ENCODE assay signal across 16 cellular contexts in genomic region chr12:75779891-75780501, GRCh38.
DNase-seq lines count a peak whose midpoint lies in the region; ATAC-seq and TF ChIP-seq lines count a peak whose summit lies in the region.
"Had no signal": no experiment of that assay in that cellular context is flagged by ENCODE, and none has a peak within 500 bp of the region (broad histone marks: within the 10 kb centered on the region; RNA-seq: fewer than 3 reads in every experiment).

No MANE protein-coding gene starts in this region.

- CTCF ChIA-PET in Calu3 (lab: Charles Lee), result no interaction called here

- H3K27me3 Mint-ChIP-seq in Calu3 (ENCODE audit: unreplicated experiment) (no peaks in the 10 kb centered on the region), nephron progenitor cell (ENCODE audit: low read depth, poor library complexity) (peaks cover under 1% of the 10 kb centered on the region)
- H3K27me3 Mint-ChIP-seq: central memory CD8-positive, alpha-beta T cell had no signal

- H3K27ac ChIP-seq in WERI-Rb-1, result no peak overlapping the region
- H3K27ac ChIP-seq: hepatocyte, SJSA1 had no signal

- H3K9me3 Mint-ChIP-seq in Calu3 (ENCODE audit: low read depth, unreplicated experiment), result no peaks in the 10 kb centered on the region
- peaks cover 18% of the 10 kb centered on the region for H3K9me3 Mint-ChIP-seq in nephron progenitor cell
- H3K9me3 Mint-ChIP-seq: central memory CD8-positive, alpha-beta T cell had no signal

- intact Hi-C loops in Calu3 (cut with micrococcal nuclease; ENCODE audit: unreplicated experiment), result no loop called here

- H3K36me3 ChIP-seq in WERI-Rb-1, result no peaks in the 10 kb centered on the region
- H3K36me3 ChIP-seq: SJSA1 had no signal

- H3K4me3 Mint-ChIP-seq in Calu3 (ENCODE audit: low read depth, unreplicated experiment), result no peak overlapping the region
- no peak overlapping the region for H3K4me3 Mint-ChIP-seq in nephron progenitor cell
- H3K4me3 Mint-ChIP-seq: central memory CD8-positive, alpha-beta T cell had no signal

- peak overlapping the region; percentile 3 for H3K27ac Mint-ChIP-seq in Calu3 (ENCODE audit: unreplicated experiment)
- H3K27ac Mint-ChIP-seq in nephron progenitor cell, result peak overlapping the region; percentile 93

- peaks cover 8% of the 10 kb centered on the region for H3K36me3 Mint-ChIP-seq in Calu3 (ENCODE audit: insufficient read depth, unreplicated experiment)
- peaks cover 16% of the 10 kb centered on the region for H3K36me3 Mint-ChIP-seq in nephron progenitor cell (ENCODE audit: low read depth)

- DNase-seq in Calu3 (no peak), NCI-H146 (lab: John Stamatoyannopoulos, UW) (peak; percentile 50), WERI-Rb-1 (peak; percentile 77), nephron progenitor cell (no peak), HuH-7 (ENCODE audit: low spot score) (no peak), RPMI8226 (no peak)
- no peak for DNase-seq in activated CD4-positive, alpha-beta T cell treated with anti-CD3 and anti-CD28 coated beads, Interleukin-2, amount 50 U/mL, for 48 hours
- DNase-seq: activated CD4-positive, CD25-positive, alpha-beta regulatory T cell treated with anti-CD3 and anti-CD28 coated beads, Interleukin-2, amount 50 U/mL, for 72 hours; activated effector memory CD4-positive, alpha-beta T cell treated with anti-CD3 and anti-CD28 coated beads, Interleukin-2, amount 50 U/mL, for 16 hours; amniotic stem cell; NCI-H1092 treated with DMSO at 0.1 percent for 48 hours; stimulated activated CD4-positive, alpha-beta T cell treated with anti-CD3 and anti-CD28 coated beads, Interleukin-2, amount 100 ng/mL, for 48 hours had no signal

- TF ChIP-seq CTCF in Calu3 (IDR thresholded peaks at IDR 0.05; ENCODE audit: unreplicated experiment) (no peak), WERI-Rb-1 (IDR thresholded peaks at IDR 0.05; ENCODE audit: low read depth, low read length) (no peak), nephron progenitor cell (IDR thresholded peaks at IDR 0.05) (no peak)

- H3K9me3 ChIP-seq in WERI-Rb-1 (ENCODE audit: severe bottlenecking), result no peaks in the 10 kb centered on the region
- H3K9me3 ChIP-seq: SJSA1 had no signal

- H3K4me1 Mint-ChIP-seq in Calu3 (ENCODE audit: low read depth, unreplicated experiment) (peaks cover 50% of the 10 kb centered on the region), nephron progenitor cell (peaks cover 31% of the 10 kb centered on the region)

- H3K4me3 ChIP-seq in WERI-Rb-1 (ENCODE audit: low read depth, low read length), result no peak overlapping the region
- H3K4me3 ChIP-seq: hepatocyte, SJSA1 had no signal

- no peaks in the 10 kb centered on the region for H3K27me3 ChIP-seq in WERI-Rb-1 (ENCODE audit: insufficient read depth, low read depth, severe bottlenecking)
- H3K27me3 ChIP-seq: hepatocyte, SJSA1 had no signal

- no peak for ATAC-seq in GM21526 (IDR thresholded peaks at IDR 0.05; ENCODE audit: low FRiP score, unreplicated experiment)

- BruUV-seq in Calu3 (replicated peaks; lab: Mats Ljungman, UMichigan), result no TSS peak

Comparison
In these comparisons a context has a peak if more than half of its experiments do, and no peak if none do; other contexts are left out.
1. DNase-seq: peak in NCI-H146 (single experiment) and WERI-Rb-1 (single experiment); none in Calu3 (single experiment), nephron progenitor cell (single experiment), activated CD4-positive, alpha-beta T cell treated with anti-CD3 and anti-CD28 coated beads, Interleukin-2, amount 50 U/mL, for 48 hours (0 of 2), HuH-7 (single experiment) and RPMI8226 (single experiment).